Comparison of ENCODE assay signal across 26 cellular contexts in genomic region chr22:48807155-48807554, GRCh38.
DNase-seq lines count a peak whose midpoint lies in the region; ATAC-seq and TF ChIP-seq lines count a peak whose summit lies in the region.
"Had no signal": no experiment of that assay in that cellular context is flagged by ENCODE, and none has a peak within 500 bp of the region (broad histone marks: within the 10 kb centered on the region; RNA-seq: fewer than 3 reads in every experiment).

No MANE protein-coding gene starts in this region.

- no peaks in the 10 kb centered on the region for H3K36me3 Mint-ChIP-seq in T-cell
- H3K36me3 Mint-ChIP-seq: CD4-positive, CD25-positive, alpha-beta regulatory T cell had no signal

- no peaks in the 10 kb centered on the region for H3K27me3 ChIP-seq in WERI-Rb-1 (ENCODE audit: insufficient read depth, low read depth, severe bottlenecking)
- H3K27me3 ChIP-seq: cardiac muscle cell had no signal

- TF ChIP-seq CTCF in WERI-Rb-1 (IDR thresholded peaks at IDR 0.05; ENCODE audit: low read depth, low read length): no peak

- H3K4me3 ChIP-seq in WERI-Rb-1 (ENCODE audit: low read depth, low read length): no peak overlapping the region
- H3K4me3 ChIP-seq: cardiac muscle cell had no signal

- POLR2A ChIA-PET in T-cell (lab: Charles Lee): no interaction called here

- peaks cover 6 to 12% of the 10 kb centered on the region in 2 donors for H3K27me3 Mint-ChIP-seq in T-cell
- H3K27me3 Mint-ChIP-seq: activated CD4-positive, alpha-beta T cell treated with anti-CD3 and anti-CD28 coated beads, Interleukin-2, amount 10 ng/mL, durations not matched to agents 24 days and 14 days; dendritic cell treated with granulocyte-macrophage colony-stimulating factor and Interleukin-4, amounts not matched to agents 40 ng/mL and 50 ng/mL, for 4 days had no signal

- H3K9me3 ChIP-seq in WERI-Rb-1 (ENCODE audit: severe bottlenecking): no peaks in the 10 kb centered on the region

- no peak overlapping the region for H3K27ac Mint-ChIP-seq in T-cell
- H3K27ac Mint-ChIP-seq: activated CD4-positive, alpha-beta T cell treated with anti-CD3 and anti-CD28 coated beads, Interleukin-2, amount 10 ng/mL, durations not matched to agents 24 days and 14 days; activated T-cell treated with anti-CD3 and anti-CD28 coated beads, Interleukin-2, amount 50 U/mL, for 72 hours; CD4-positive, CD25-positive, alpha-beta regulatory T cell; dendritic cell treated with granulocyte-macrophage colony-stimulating factor and Interleukin-4, amounts not matched to agents 40 ng/mL and 50 ng/mL, for 4 days; T-helper 2 cell treated with Interferon-gamma antibody and Interleukin-4, amounts not matched to agents 5 μg/mL and 100 μg/mL, for 36 hours had no signal

- no peaks in the 10 kb centered on the region for H3K36me3 ChIP-seq in WERI-Rb-1
- H3K36me3 ChIP-seq: cardiac muscle cell had no signal

- H3K4me1 Mint-ChIP-seq in T-cell: no peaks in the 10 kb centered on the region
- H3K4me1 Mint-ChIP-seq: activated CD4-positive, alpha-beta T cell treated with anti-CD3 and anti-CD28 coated beads, Interleukin-2, amount 10 ng/mL, durations not matched to agents 24 days and 14 days; CD4-positive, CD25-positive, alpha-beta regulatory T cell had no signal

- CTCF ChIA-PET in T-cell (lab: Charles Lee): no interaction called here

- no peak overlapping the region for H3K4me3 Mint-ChIP-seq in T-cell
- H3K4me3 Mint-ChIP-seq: activated CD4-positive, alpha-beta T cell treated with anti-CD3 and anti-CD28 coated beads, Interleukin-2, amount 10 ng/mL, durations not matched to agents 24 days and 14 days; activated T-cell treated with anti-CD3 and anti-CD28 coated beads, Interleukin-2, amount 50 U/mL, for 72 hours; CD4-positive, CD25-positive, alpha-beta regulatory T cell; dendritic cell treated with granulocyte-macrophage colony-stimulating factor and Interleukin-4, amounts not matched to agents 40 ng/mL and 50 ng/mL, for 4 days; T-helper 2 cell treated with Interferon-gamma antibody and Interleukin-4, amounts not matched to agents 5 μg/mL and 100 μg/mL, for 36 hours had no signal

- peak overlapping the region; percentile 40; the same call in 1 of the 2 replicates for H3K27ac ChIP-seq in WERI-Rb-1
- no peak overlapping the region for H3K27ac ChIP-seq in substantia nigra (ENCODE audit: low read depth, low read length, poor library complexity, severe bottlenecking)
- H3K27ac ChIP-seq: cardiac muscle cell, VCaP had no signal

- DNase-seq in NCI-H128 (lab: John Stamatoyannopoulos, UW; ENCODE audit: unreplicated experiment) (peak; percentile 55), WERI-Rb-1 (peak; percentile 62), medulla oblongata (ENCODE audit: extremely low spot score) (peak; percentile 79), substantia nigra (lab: John Stamatoyannopoulos, UW) (peak in 32 of 49 donors; percentile 18 to 81 (median 48)), NCI-H345 treated with DMSO at 0.1 percent for 48 hours (lab: John Stamatoyannopoulos, UW; ENCODE audit: unreplicated experiment) (no peak), T-cell (no peak), NCI-H2227 (lab: John Stamatoyannopoulos, UW; ENCODE audit: unreplicated experiment) (no peak)
- DNase-seq: activated CD4-positive, alpha-beta T cell treated with anti-CD3 and anti-CD28 coated beads, Interleukin-2, amount 10 ng/mL, durations not matched to agents 24 days and 14 days; activated naive CD4-positive, alpha-beta T cell treated with Interleukin-2 at 50 U/mL for 16 hours; activated T-cell treated with anti-CD3 and anti-CD28 coated beads, Interleukin-2, amount 50 U/mL, for 72 hours; CD4-positive, CD25-positive, alpha-beta regulatory T cell; glutamatergic neuron; IMR-90; NCI-H1105 treated with DMSO at 0.1 percent for 48 hours; NCI-H2171; NCI-H774; OCI-M1; retina; stimulated activated CD4-positive, alpha-beta T cell treated with anti-CD3 and anti-CD28 coated beads, Interleukin-4, amount 100 ng/mL, for 24 hours; stimulated activated naive CD4-positive, alpha-beta T cell treated with Interleukin-2 at 50 U/mL for 16 hours had no signal

- H3K9me3 Mint-ChIP-seq in T-cell: no peaks in the 10 kb centered on the region
- H3K9me3 Mint-ChIP-seq: activated CD4-positive, alpha-beta T cell treated with anti-CD3 and anti-CD28 coated beads, Interleukin-2, amount 10 ng/mL, durations not matched to agents 24 days and 14 days; activated T-cell treated with anti-CD3 and anti-CD28 coated beads, Interleukin-2, amount 50 U/mL, for 72 hours; CD4-positive, CD25-positive, alpha-beta regulatory T cell; dendritic cell treated with granulocyte-macrophage colony-stimulating factor and Interleukin-4, amounts not matched to agents 40 ng/mL and 50 ng/mL, for 4 days; T-helper 2 cell treated with Interferon-gamma antibody and Interleukin-4, amounts not matched to agents 5 μg/mL and 100 μg/mL, for 36 hours had no signal

- no peak for ATAC-seq in T-cell (replicated peaks in 1 of 4)
- ATAC-seq: activated T-cell treated with anti-CD3 and anti-CD28 coated beads, Interleukin-2, amount 50 U/mL, for 72 hours; HCT116; SK-N-SH treated with all-trans-retinoic acid at 6 μM for 48 hours had no signal

Comparison
In these comparisons a context has a peak if more than half of its experiments do, and no peak if none do; other contexts are left out.
1. DNase-seq: peak in NCI-H128 (single experiment), WERI-Rb-1 (single experiment), medulla oblongata (single experiment) and substantia nigra (32 of 49); none in NCI-H345 treated with DMSO at 0.1 percent for 48 hours (single experiment), T-cell (0 of 34) and NCI-H2227 (single experiment).